9 cellular contexts compared by ENCODE assay signal in the genomic region with DNA sequence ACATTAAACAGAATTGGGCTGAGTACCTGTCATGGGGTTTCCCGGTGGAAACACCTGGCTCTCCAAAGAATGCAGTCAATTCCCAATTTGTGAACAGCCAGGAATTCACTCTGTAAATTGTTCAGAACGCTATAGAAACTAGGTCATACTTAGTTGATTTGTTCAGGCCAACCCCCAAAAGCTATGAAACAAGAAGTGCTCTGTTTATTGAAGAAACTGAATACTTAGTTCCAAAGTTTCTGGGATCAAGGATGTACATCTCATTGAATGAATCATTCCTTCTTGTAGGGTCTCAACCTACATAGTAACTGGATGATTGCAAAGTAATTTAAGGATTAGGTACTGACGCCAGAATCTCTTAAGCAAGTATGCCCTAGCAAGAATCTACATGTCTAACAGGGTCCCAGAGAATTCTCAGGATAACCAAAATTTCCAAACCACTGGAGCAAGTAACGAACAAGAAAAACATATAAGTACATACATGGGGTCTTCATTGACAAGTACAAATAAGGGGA.
DNase-seq lines count a peak whose midpoint lies in the region; FAIRE-seq and TF ChIP-seq lines count a peak whose summit lies in the region.
"Had no signal": no experiment of that assay in that cellular context is flagged by ENCODE, and none has a peak within 500 bp of the region (broad histone marks: within the 10 kb centered on the region; RNA-seq: fewer than 3 reads in every experiment).

No MANE protein-coding gene starts in this region.

- FAIRE-seq in urothelium cell line (lab: Jason Lieb, UNC): no peak

- H3K27me3 ChIP-seq in iPS-20b (ENCODE audit: insufficient read depth, low read length) (peaks cover 11% of the 10 kb centered on the region; the same call in 1 of the 2 replicates), stomach smooth muscle (ENCODE audit: control insufficient read depth in 1 of 2, insufficient read depth in 2 of 2, low read length in 2 of 2) (no peaks in the 10 kb centered on the region)

- no peak overlapping the region for H3K9ac ChIP-seq in iPS-20b (ENCODE audit: low read depth, low read length)
- peak overlapping the region; percentile 72 to 91 for H3K9ac ChIP-seq in stomach smooth muscle (ENCODE audit: low read length in 2 of 2)

- in situ Hi-C loops in astrocyte of the cerebellum (cut with HindIII; ENCODE audit: low sequenced_read_pairs): no loop called here

- TF ChIP-seq CTCF in HFF-Myc (IDR thresholded peaks at IDR 0.05; ENCODE audit: low read depth, low read length, missing control alignments): no peak
- no peak for TF ChIP-seq CTCF in astrocyte of the cerebellum (IDR thresholded peaks at IDR 0.05; ENCODE audit: low read depth, low read length, missing control alignments)

- H3K4me3 ChIP-seq in HFF-Myc (replicated peaks; ENCODE audit: low read depth, low read length) (peak overlapping the region; percentile 41), astrocyte of the cerebellum (ENCODE audit: low read depth, low read length) (peak overlapping the region; percentile 59), iPS-20b (ENCODE audit: low read length) (peak overlapping the region; percentile 58), stomach smooth muscle (ENCODE audit: low read length in 2 of 2) (peak overlapping the region; percentile 76 to 89)

- no peak overlapping the region for H3K27ac ChIP-seq in iPS-20b (ENCODE audit: low read length)
- peak overlapping the region; percentile 93 for H3K27ac ChIP-seq in stomach smooth muscle (ENCODE audit: low read length)

- peaks cover 7% of the 10 kb centered on the region; the same call in 1 of the 2 replicates for H3K4me1 ChIP-seq in iPS-20b (ENCODE audit: insufficient read depth, low read length)
- peaks cover 7% of the 10 kb centered on the region for H3K4me1 ChIP-seq in stomach smooth muscle (ENCODE audit: control insufficient read depth, insufficient read depth, low read length)

- intact Hi-C loops in head of caudate nucleus (cut with DNase I): no loop called here

- H3K36me3 ChIP-seq in iPS-20b (ENCODE audit: insufficient read depth, low read depth, low read length) (no peaks in the 10 kb centered on the region), stomach smooth muscle (ENCODE audit: control insufficient read depth in 2 of 2, insufficient read depth in 2 of 2, low read length in 2 of 2) (no peaks in the 10 kb centered on the region)

- H3K9me3 ChIP-seq in iPS-20b (ENCODE audit: insufficient read depth, low read depth, low read length): no peaks in the 10 kb centered on the region
- H3K9me3 ChIP-seq in stomach smooth muscle (ENCODE audit: control insufficient read depth in 2 of 2, low read length in 2 of 2): no peaks in the 10 kb centered on the region

- DNase-seq in HFF-Myc (ENCODE audit: extremely low read depth, low read depth): no peak
- DNase-seq in astrocyte of the cerebellum (ENCODE audit: low read depth): no peak
- DNase-seq in Kasumi-1 (lab: John Stamatoyannopoulos, UW): no peak
- DNase-seq in head of caudate nucleus: no peak
- no peak for DNase-seq in NCI-H1436 treated with DMSO at 0.1 percent for 48 hours (lab: John Stamatoyannopoulos, UW)
- no peak for DNase-seq in urothelium cell line (ENCODE audit: low spot score)
- DNase-seq: activated CD8-positive, alpha-beta memory T cell treated with anti-CD3 and anti-CD28 coated beads, Interleukin-2, amount 50 U/mL, for 4 hours had no signal
